In genomic region chr5:79111960-79112702, GRCh38 we compare ENCODE assay signal across 16 cellular contexts. TPM values are rescaled to one million over a fixed set of nuclear protein-coding genes. Genes with fewer than 3 reads are reported as not detected.
DNase-seq lines count a peak whose midpoint lies in the region; ATAC-seq and TF ChIP-seq lines count a peak whose summit lies in the region.
"Had no signal": no experiment of that assay in that cellular context is flagged by ENCODE, and none has a peak within 500 bp of the region (broad histone marks: within the 10 kb centered on the region; RNA-seq: fewer than 3 reads in every experiment).

No MANE protein-coding gene starts in this region.

- H3K4me1 Mint-ChIP-seq in stimulated activated naive CD8-positive, alpha-beta T cell treated with anti-CD3 and anti-CD28 coated beads, Interleukin-15, amount 100 ng/mL, for 72 hours = peaks cover 10% of the 10 kb centered on the region
- H3K4me1 Mint-ChIP-seq: activated T-helper 17 cell treated with anti-CD3 and anti-CD28 coated beads, Interleukin-2, amount 50 U/mL, for 72 hours had no signal

- no peak for TF ChIP-seq CTCF in esophagus muscularis mucosa (IDR thresholded peaks at IDR 0.05)
- TF ChIP-seq CTCF in right lobe of liver (IDR thresholded peaks at IDR 0.05) = no peak

- H3K9me3 Mint-ChIP-seq in stimulated activated naive CD8-positive, alpha-beta T cell treated with anti-CD3 and anti-CD28 coated beads, Interleukin-15, amount 100 ng/mL, for 72 hours = no peaks in the 10 kb centered on the region
- H3K9me3 Mint-ChIP-seq: activated T-helper 17 cell treated with anti-CD3 and anti-CD28 coated beads, Interleukin-2, amount 50 U/mL, for 72 hours; CD4-positive, alpha-beta T cell; stimulated activated naive CD8-positive, alpha-beta T cell treated with anti-CD3 and anti-CD28 coated beads, Interleukin-15, Interleukin-2, amounts not matched to agents 100 ng/mL and 50 ng/mL, for 24 hours had no signal

- TF ChIP-seq POLR2A in esophagus muscularis mucosa (IDR thresholded peaks at IDR 0.05; ENCODE audit: low read depth) (no peak), right lobe of liver (IDR thresholded peaks at IDR 0.05) (no peak)

- H3K27me3 Mint-ChIP-seq in stimulated activated naive CD8-positive, alpha-beta T cell treated with anti-CD3 and anti-CD28 coated beads, Interleukin-15, amount 100 ng/mL, for 72 hours = peaks cover 57% of the 10 kb centered on the region

- no peak for TF ChIP-seq EP300 in esophagus muscularis mucosa (IDR thresholded peaks at IDR 0.05)

- H3K4me3 ChIP-seq in HUES64 (ENCODE audit: low read length) (peak overlapping the region; percentile 66), esophagus muscularis mucosa (peak overlapping the region in 3 of 4 donors; percentile 11 to 26 (median 14)), right lobe of liver (peak overlapping the region; percentile 33 to 78 (median 62))
- H3K4me3 ChIP-seq: body of pancreas had no signal

- H3K36me3 ChIP-seq in HUES64 (ENCODE audit: insufficient read depth, low read length) (no peaks in the 10 kb centered on the region), esophagus muscularis mucosa (no peaks in the 10 kb centered on the region), right lobe of liver (peaks cover 0 to 30% (median 4%) of the 10 kb centered on the region in 4 donors)

- no peak overlapping the region for H3K27ac Mint-ChIP-seq in stimulated activated naive CD8-positive, alpha-beta T cell treated with anti-CD3 and anti-CD28 coated beads, Interleukin-15, amount 100 ng/mL, for 72 hours
- H3K27ac Mint-ChIP-seq: activated T-helper 17 cell treated with anti-CD3 and anti-CD28 coated beads, Interleukin-2, amount 50 U/mL, for 72 hours; CD4-positive, alpha-beta T cell; stimulated activated naive CD8-positive, alpha-beta T cell treated with anti-CD3 and anti-CD28 coated beads, Interleukin-15, Interleukin-2, amounts not matched to agents 100 ng/mL and 50 ng/mL, for 24 hours had no signal

- H3K27ac ChIP-seq in HUES64 (ENCODE audit: low read depth, low read length) (no peak overlapping the region), esophagus muscularis mucosa (replicated peaks in 1 of 4) (no peak overlapping the region), right lobe of liver (peak overlapping the region; percentile 17 to 86 (median 82))
- H3K27ac ChIP-seq: body of pancreas had no signal

- no peaks in the 10 kb centered on the region for H3K9me3 ChIP-seq in HUES64 (ENCODE audit: insufficient read depth, low read depth, low read length)
- no peaks in the 10 kb centered on the region for H3K9me3 ChIP-seq in esophagus muscularis mucosa
- H3K9me3 ChIP-seq in right lobe of liver = no peaks in the 10 kb centered on the region
- H3K9me3 ChIP-seq: body of pancreas had no signal

- H3K4me3 Mint-ChIP-seq in stimulated activated naive CD8-positive, alpha-beta T cell treated with anti-CD3 and anti-CD28 coated beads, Interleukin-15, amount 100 ng/mL, for 72 hours = peak overlapping the region in 1 of 2 donors; percentile 43
- H3K4me3 Mint-ChIP-seq: activated T-helper 17 cell treated with anti-CD3 and anti-CD28 coated beads, Interleukin-2, amount 50 U/mL, for 72 hours; CD4-positive, alpha-beta T cell; stimulated activated naive CD8-positive, alpha-beta T cell treated with anti-CD3 and anti-CD28 coated beads, Interleukin-15, Interleukin-2, amounts not matched to agents 100 ng/mL and 50 ng/mL, for 24 hours had no signal

- WGBS in HUES64 = 6% methylated on average over 39 of the region's 39 CpGs
- 21% methylated on average over 38 of the region's 39 CpGs for WGBS in esophagus muscularis mucosa
- under 1% methylated on average over 29 of the region's 39 CpGs for WGBS in right lobe of liver (ENCODE audit: insufficient coverage, low coverage, low lambda C conversion rate, missing lambda C conversion rate)

- H3K4me1 ChIP-seq in HUES64 (ENCODE audit: insufficient read depth, low read length) = no peaks in the 10 kb centered on the region
- peaks cover 0 to 29% (median 23%) of the 10 kb centered on the region in 4 donors for H3K4me1 ChIP-seq in esophagus muscularis mucosa
- peaks cover 0 to 42% (median 17%) of the 10 kb centered on the region in 4 donors for H3K4me1 ChIP-seq in right lobe of liver
- H3K4me1 ChIP-seq: body of pancreas had no signal

- peak; percentile 17 to 67 (median 64) for ATAC-seq in right lobe of liver
- ATAC-seq in stimulated activated naive CD8-positive, alpha-beta T cell treated with anti-CD3 and anti-CD28 coated beads, Interleukin-15, amount 100 ng/mL, for 72 hours = peak; percentile 40
- no peak for ATAC-seq in GM21515 (IDR thresholded peaks at IDR 0.05; ENCODE audit: unreplicated experiment)
- ATAC-seq in GM21367 (IDR thresholded peaks at IDR 0.05; ENCODE audit: unreplicated experiment) = no peak
- ATAC-seq: activated T-helper 17 cell treated with anti-CD3 and anti-CD28 coated beads, Interleukin-2, amount 50 U/mL, for 72 hours; body of pancreas had no signal

- DNase-seq in esophagus muscularis mucosa (ENCODE audit: extremely low spot score) (no peak), right lobe of liver (peak in 1 of 3 donors; percentile 56), GM19240 (ENCODE audit: insufficient read length, low spot score) (no peak)
- DNase-seq in stimulated activated naive CD8-positive, alpha-beta T cell treated with anti-CD3 and anti-CD28 coated beads, Interleukin-15, amount 100 ng/mL, for 72 hours = no peak
- DNase-seq: activated CD4-positive, alpha-beta T cell treated with anti-CD3 and anti-CD28 coated beads, Interleukin-2, amount 50 U/mL, for 4 hours; body of pancreas; CD4-positive, alpha-beta T cell; NCI-H1417; NCI-H524 treated with DMSO at 0.1 percent for 48 hours; SHP77 had no signal

- 0 out of 2 replicates have a peak overlapping the region, but pooled peaks have one; percentile 31 for H3K9ac ChIP-seq in HUES64 (ENCODE audit: low read depth, low read length)

- intact Hi-C loops in esophagus muscularis mucosa (cut with DNase I) = no loop called here
- intact Hi-C loops in right lobe of liver (cut with DNase I) = loop anchor here in 1 of 2 donors (5.0 kb wide), 1 partner anchor 85 kb away; no protein-coding TSS in a partner anchor

- H3K27me3 ChIP-seq in HUES64 (ENCODE audit: insufficient read depth, low read length) (peaks cover 50% of the 10 kb centered on the region), esophagus muscularis mucosa (peaks cover 0 to 24% (median 13%) of the 10 kb centered on the region in 4 donors), right lobe of liver (no peaks in the 10 kb centered on the region)
- H3K27me3 ChIP-seq: body of pancreas had no signal

RNA-seq across cellular contexts. Expression of gene BHMT, which starts 0.5 kb away (rescaled TPM):
- 0.45 TPM for polyA plus RNA-seq in HUES64 (2013, experiment 1 of 2)
- 0.51 TPM for polyA plus RNA-seq in HUES64 (2013, experiment 2 of 2)
- 1 to 10 TPM in 3 of 4 donors, under 1 TPM in 1; 0.83 to 4.8 (median 3.9) TPM for total RNA-seq in esophagus muscularis mucosa
- 100 to 1,000 TPM; 105 to 899 (median 225) TPM for total RNA-seq in right lobe of liver
- total RNA-seq: activated T-helper 17 cell treated with anti-CD3 and anti-CD28 coated beads, Interleukin-2, amount 50 U/mL, for 72 hours; body of pancreas; CD4-positive, alpha-beta T cell; mononuclear cell had no signal

RNA-seq across cellular contexts. Expression of gene BHMT2, which starts 42.6 kb away (rescaled TPM):
- polyA plus RNA-seq in HUES64 (2013, experiment 1 of 2) = not detected
- polyA plus RNA-seq in HUES64 (2013, experiment 2 of 2) = not detected
- total RNA-seq in esophagus muscularis mucosa = 100 to 1,000 TPM in 1 of 4 donors, 10 to 100 TPM in 3; 44.2 to 105 (median 64.1) TPM
- 100 to 1,000 TPM; 206 to 392 (median 280) TPM for total RNA-seq in right lobe of liver
- total RNA-seq: activated T-helper 17 cell treated with anti-CD3 and anti-CD28 coated beads, Interleukin-2, amount 50 U/mL, for 72 hours; CD4-positive, alpha-beta T cell; mononuclear cell had no signal

RNA-seq across cellular contexts. Expression of gene DMGDH, which starts 42.7 kb away (rescaled TPM):
- polyA plus RNA-seq in HUES64 (2013, experiment 1 of 2) = 0.30 TPM
- not detected for polyA plus RNA-seq in HUES64 (2013, experiment 2 of 2)
- total RNA-seq in esophagus muscularis mucosa (1 to 10 TPM; 3.3 to 7.4 (median 4.6) TPM), right lobe of liver (100 to 1,000 TPM in 2 of 6 experiments, 10 to 100 TPM in 4; 55.7 to 128 (median 83.5) TPM)
- total RNA-seq: mononuclear cell had no signal

Comparison
In these comparisons a context has a peak if more than half of its experiments do, and no peak if none do; other contexts are left out.
1. H3K27ac ChIP-seq: peak in right lobe of liver (3 of 3); none in HUES64 (single experiment) and esophagus muscularis mucosa (0 of 4).
2. H3K4me3 ChIP-seq: peak in every context shown above with its lines; median percentile 66 in HUES64; 62 in right lobe of liver; 14 in esophagus muscularis mucosa.
3. ATAC-seq: peak in right lobe of liver (4 of 4) and stimulated activated naive CD8-positive, alpha-beta T cell treated with anti-CD3 and anti-CD28 coated beads, Interleukin-15, amount 100 ng/mL, for 72 hours (single experiment); none in GM21515 (single experiment) and GM21367 (single experiment).
4. RNA of gene BHMT, which starts 0.5 kb away (total RNA-seq): 105 to 899 TPM in right lobe of liver; 0.83 to 4.8 TPM in esophagus muscularis mucosa; every median in the first group is over 10 times any median in the second.
5. RNA of gene DMGDH, which starts 42.7 kb away (total RNA-seq): 55.7 to 128 TPM in right lobe of liver; 3.3 to 7.4 TPM in esophagus muscularis mucosa; every median in the first group is over 4 times any median in the second.